Comparison of ENCODE assay signal across 26 cellular contexts in the genomic region with DNA sequence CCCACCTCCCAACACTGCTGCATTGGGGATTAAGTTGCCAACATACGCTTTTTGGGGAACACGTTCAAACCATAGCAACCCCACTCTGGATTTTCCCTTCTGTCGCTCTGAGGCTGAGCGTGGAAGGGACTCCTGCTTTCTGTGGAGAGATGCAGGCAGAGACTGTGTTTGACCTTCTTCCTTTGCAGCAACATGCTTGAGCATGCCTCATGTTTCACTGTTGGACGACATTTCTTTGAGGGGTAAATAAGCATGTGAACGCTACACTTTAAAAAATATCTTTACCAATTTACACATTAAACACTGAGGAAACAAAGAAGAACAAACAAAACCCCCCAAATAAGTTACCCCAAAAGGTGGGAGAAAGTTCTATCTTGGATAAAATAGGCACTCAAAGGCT.
"Had no signal": no experiment of that assay in that cellular context is flagged by ENCODE, and none has a peak within 500 bp of the region (broad histone marks: within the 10 kb centered on the region; RNA-seq: fewer than 3 reads in every experiment).

No MANE protein-coding gene starts in this region.

- H3K27ac ChIP-seq: esophagus muscularis mucosa, ovary, psoas muscle, right atrium auricular region, spleen, upper lobe of left lung had no signal

- FAIRE-seq: TTC549 had no signal

- H3K27ac Mint-ChIP-seq: activated naive CD4-positive, alpha-beta T cell treated with anti-CD3 and anti-CD28 coated beads, Interleukin-2, amount 50 U/mL, for 24 hours; naive B cell had no signal

- H3K27me3 ChIP-seq: esophagus muscularis mucosa, heart left ventricle, ovary, right atrium auricular region, spleen, upper lobe of left lung had no signal

- H3K36me3 ChIP-seq: esophagus muscularis mucosa, heart left ventricle, ovary, right atrium auricular region, spleen, upper lobe of left lung had no signal

- H3K36me3 Mint-ChIP-seq: brain had no signal

- H3K27me3 Mint-ChIP-seq: activated naive CD4-positive, alpha-beta T cell treated with anti-CD3 and anti-CD28 coated beads, Interleukin-2, amount 50 U/mL, for 24 hours had no signal

- H3K9me3 Mint-ChIP-seq: activated naive CD4-positive, alpha-beta T cell treated with anti-CD3 and anti-CD28 coated beads, Interleukin-2, amount 50 U/mL, for 24 hours; brain had no signal

- DNase-seq: activated CD4-positive, alpha-beta T cell treated with anti-CD3 and anti-CD28 coated beads for 1 hour; activated CD8-positive, alpha-beta memory T cell treated with anti-CD3 and anti-CD28 coated beads, Interleukin-2, amount 50 U/mL, for 4 hours; activated CD8-positive, alpha-beta T cell treated with anti-CD3 and anti-CD28 coated beads, Interleukin-2, amount 10 ng/mL, durations not matched to agents 7 days and 5 days; activated gamma-delta T cell; activated T-cell treated with anti-CD3 and anti-CD28 coated beads, Interleukin-2, amount 50 U/mL, for 48 hours; anterior cingulate cortex; central memory CD4-positive, alpha-beta T cell; dermis blood vessel endothelial cell; effector CD8-positive, alpha-beta T cell; heart left ventricle; islet precursor cell; left colon; naive B cell; ovary; psoas muscle; SIG-M5; spleen; stimulated activated CD4-positive, alpha-beta T cell treated with anti-CD3 and anti-CD28 coated beads, Interleukin-4, amount 100 ng/mL, for 1 hour; stimulated activated naive CD8-positive, alpha-beta T cell treated with anti-CD3 and anti-CD28 coated beads, Interleukin-15, Interleukin-2, amounts not matched to agents 100 U/mL and 50 U/mL, for 24 hours; upper lobe of left lung had no signal

- H3K4me3 Mint-ChIP-seq: activated CD8-positive, alpha-beta T cell treated with anti-CD3 and anti-CD28 coated beads, Interleukin-2, amount 10 ng/mL, durations not matched to agents 7 days and 5 days; activated naive CD4-positive, alpha-beta T cell treated with anti-CD3 and anti-CD28 coated beads, Interleukin-2, amount 50 U/mL, for 24 hours; brain; naive B cell had no signal

- H3K4me3 ChIP-seq: esophagus muscularis mucosa, heart left ventricle, ovary, psoas muscle, right atrium auricular region, spleen, upper lobe of left lung had no signal

- H3K9me3 ChIP-seq: esophagus muscularis mucosa, heart left ventricle, ovary, psoas muscle, right atrium auricular region, upper lobe of left lung had no signal

- ATAC-seq: activated CD8-positive, alpha-beta T cell treated with anti-CD3 and anti-CD28 coated beads, Interleukin-2, amount 10 ng/mL, durations not matched to agents 7 days and 5 days; left colon; psoas muscle; SK-N-SH treated with all-trans-retinoic acid at 6 μM for 48 hours; stimulated activated naive CD8-positive, alpha-beta T cell treated with anti-CD3 and anti-CD28 coated beads, Interleukin-15, Interleukin-2, amounts not matched to agents 100 U/mL and 50 U/mL, for 24 hours had no signal
